ENCODE assay signal across 9 cellular contexts in the genomic region with DNA sequence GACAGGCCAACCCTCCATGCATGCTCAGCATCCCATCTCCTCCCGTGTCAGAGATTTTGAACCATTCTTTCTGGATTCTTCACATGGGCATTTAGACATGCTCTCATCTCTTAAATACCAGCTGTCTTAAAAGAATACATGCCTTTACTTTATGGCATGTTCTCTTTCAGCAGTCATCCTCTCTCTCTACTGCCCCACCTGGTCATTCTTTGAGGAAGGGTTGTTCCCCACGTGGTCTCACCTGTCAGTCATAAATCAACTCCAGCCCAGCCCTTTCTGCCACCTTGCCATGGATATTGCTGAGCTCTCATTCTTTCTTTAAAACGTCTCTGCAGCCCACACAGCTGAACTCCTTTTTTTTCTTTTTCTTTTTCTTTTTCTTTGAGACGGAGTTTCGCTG.
DNase-seq lines count a peak whose midpoint lies in the region; ATAC-seq and TF ChIP-seq lines count a peak whose summit lies in the region.
"Had no signal": no experiment of that assay in that cellular context is flagged by ENCODE, and none has a peak within 500 bp of the region (broad histone marks: within the 10 kb centered on the region; RNA-seq: fewer than 3 reads in every experiment).

No MANE protein-coding gene starts in this region.

- TF ChIP-seq CTCF in astrocyte of the spinal cord (IDR thresholded peaks at IDR 0.05; ENCODE audit: low read depth, low read length) (peak; percentile 3), sigmoid colon (IDR thresholded peaks at IDR 0.05) (no peak)

- peak overlapping the region; percentile 68 to 96 (median 91) for H3K27ac ChIP-seq in sigmoid colon
- H3K27ac ChIP-seq: suprapubic skin had no signal

- no peak overlapping the region for H3K4me3 ChIP-seq in astrocyte of the spinal cord (ENCODE audit: low read depth, low read length)
- no peak overlapping the region for H3K4me3 ChIP-seq in sigmoid colon
- H3K4me3 ChIP-seq: suprapubic skin had no signal

- no peaks in the 10 kb centered on the region for H3K27me3 ChIP-seq in sigmoid colon
- H3K27me3 ChIP-seq: suprapubic skin had no signal

- DNase-seq in NCI-H2171 treated with DMSO at 0.1 percent for 48 hours (lab: John Stamatoyannopoulos, UW) (peak; percentile 19), NCI-H2171 (lab: John Stamatoyannopoulos, UW) (no peak), astrocyte of the spinal cord (ENCODE audit: low read depth, low spot score) (no peak), sigmoid colon (no peak), SHP77 treated with DMSO at 0.1 percent for 48 hours (lab: John Stamatoyannopoulos, UW) (no peak), NCI-H446 treated with DMSO at 0.1 percent for 48 hours (lab: John Stamatoyannopoulos, UW) (no peak)
- DNase-seq in effector CD4-positive, alpha-beta T cell = no peak

- peak; percentile 32 for ATAC-seq in HG02852 (IDR thresholded peaks at IDR 0.05; ENCODE audit: unreplicated experiment)

- in situ Hi-C loops in astrocyte of the spinal cord (cut with HindIII; ENCODE audit: low sequenced_read_pairs) = no loop called here

- no peaks in the 10 kb centered on the region for H3K9me3 ChIP-seq in sigmoid colon
- H3K9me3 ChIP-seq: suprapubic skin had no signal

- no peak for TF ChIP-seq POLR2A in sigmoid colon (IDR thresholded peaks at IDR 0.05)

- intact Hi-C loops in sigmoid colon (cut with DNase I) = no loop called here

- peaks cover 0 to 4% (median 0%) of the 10 kb centered on the region in 4 donors for H3K36me3 ChIP-seq in sigmoid colon
- H3K36me3 ChIP-seq: suprapubic skin had no signal

- WGBS in sigmoid colon, 2 donors = 54 to 72% methylated on average over 5 of the region's 5 CpGs

- H3K4me1 ChIP-seq in sigmoid colon = peaks cover 0 to 82% (median 70%) of the 10 kb centered on the region in 4 donors

- no peak for TF ChIP-seq EP300 in sigmoid colon (IDR thresholded peaks at IDR 0.05)
